Comparison of ENCODE assay signal across 8 cellular contexts in the genomic region with DNA sequence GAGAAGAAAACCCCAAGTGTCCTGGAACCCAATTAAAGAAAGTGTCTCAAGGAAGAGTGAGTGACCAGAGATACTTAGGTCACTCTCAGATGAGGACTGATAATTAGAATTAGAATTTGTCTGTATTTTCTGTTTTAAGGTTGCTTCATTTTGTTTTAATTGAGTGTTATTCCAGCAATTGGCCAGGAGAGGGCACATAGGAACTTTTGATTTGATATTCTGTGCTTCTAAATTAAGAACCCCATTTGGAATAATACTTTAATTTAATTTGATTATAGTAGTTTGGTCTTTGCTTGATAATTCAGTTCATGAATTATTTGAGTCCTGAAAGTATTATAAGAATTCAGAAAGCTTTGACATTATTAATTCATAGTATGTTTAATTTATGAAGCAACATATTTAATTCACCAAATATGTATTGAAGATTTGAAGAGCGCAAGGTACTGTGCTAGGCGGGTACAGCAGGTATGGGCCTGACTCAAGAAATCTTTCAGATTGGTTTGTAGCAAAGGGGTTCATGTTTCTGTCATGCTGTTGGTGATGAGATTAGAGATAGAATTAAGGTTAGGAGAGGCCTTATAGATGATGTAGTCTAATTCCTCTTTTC. TPM values are rescaled to one million over a fixed set of nuclear protein-coding genes. Genes with fewer than 3 reads are reported as not detected.
A peak's percentile ranks its signal among the peaks of the same experiment; 100 is the strongest.
DNase-seq lines count a peak whose midpoint lies in the region; ATAC-seq, FAIRE-seq and TF ChIP-seq lines count a peak whose summit lies in the region.

No MANE protein-coding gene starts in this region.

- no peaks in the 10 kb centered on the region for H3K9me3 ChIP-seq in tibial nerve

- H3K36me3 ChIP-seq in tibial nerve, result peaks cover 0 to 9% (median 0%) of the 10 kb centered on the region in 3 donors

- ATAC-seq in GM19324 (IDR thresholded peaks at IDR 0.05; ENCODE audit: low FRiP score, unreplicated experiment), result no peak
- no peak for ATAC-seq in HG02970 (IDR thresholded peaks at IDR 0.05; ENCODE audit: low FRiP score, unreplicated experiment)
- no peak for ATAC-seq in HG03095 (IDR thresholded peaks at IDR 0.05; ENCODE audit: unreplicated experiment)

- no peak for TF ChIP-seq POLR2A in tibial nerve (IDR thresholded peaks at IDR 0.05)

- no peak overlapping the region for H3K4me3 ChIP-seq in tibial nerve

- WGBS in tibial nerve, 2 donors, result 92 to 97% methylated on average over 2 of the region's 2 CpGs

- H3K4me1 ChIP-seq in tibial nerve, result peaks cover 0 to 89% (median 23%) of the 10 kb centered on the region in 4 donors

- H3K27me3 ChIP-seq in tibial nerve, result no peaks in the 10 kb centered on the region

- TF ChIP-seq CTCF in tibial nerve (IDR thresholded peaks at IDR 0.05), result peak; percentile 50 to 57 (median 54)

- peak overlapping the region in 2 of 4 donors; percentile 63 to 80 for H3K27ac ChIP-seq in tibial nerve

- peak; percentile 90 for FAIRE-seq in frontal cortex (lab: Jason Lieb, UNC)

- no peak for TF ChIP-seq EP300 in tibial nerve (IDR thresholded peaks at IDR 0.05)

- DNase-seq in SKM-1 treated with dmso at 0.1 percent for 144 hours (lab: John Stamatoyannopoulos, UW; ENCODE audit: unreplicated experiment), result peak; percentile 32
- no peak for DNase-seq in SKM-1 (lab: John Stamatoyannopoulos, UW; ENCODE audit: unreplicated experiment)
- DNase-seq in RKO (ENCODE audit: low spot score), result peak; percentile 53
- DNase-seq in frontal cortex (ENCODE audit: low spot score in 2 of 2), result peak in 1 of 2 donors; percentile 21
- no peak for DNase-seq in tibial nerve (ENCODE audit: low spot score in 2 of 2)

RNA-seq across cellular contexts. Expression of a gene that starts 4.9 kb away (rescaled TPM):
- total RNA-seq in frontal cortex (28.1 TPM), tibial nerve (10 to 100 TPM; 12.2 to 18.1 (median 14.3) TPM)

RNA-seq across cellular contexts. Expression of a gene that starts 7.8 kb away (rescaled TPM):
- total RNA-seq in frontal cortex (18.8 TPM), tibial nerve (10 to 100 TPM; 17.8 to 20.5 (median 18.8) TPM)

Comparison
In these comparisons a context has a peak if more than half of its experiments do, and no peak if none do; other contexts are left out.
1. DNase-seq: peak in SKM-1 treated with dmso at 0.1 percent for 144 hours (single experiment) and RKO (single experiment); none in SKM-1 (single experiment) and tibial nerve (0 of 2).